In the genomic region with DNA sequence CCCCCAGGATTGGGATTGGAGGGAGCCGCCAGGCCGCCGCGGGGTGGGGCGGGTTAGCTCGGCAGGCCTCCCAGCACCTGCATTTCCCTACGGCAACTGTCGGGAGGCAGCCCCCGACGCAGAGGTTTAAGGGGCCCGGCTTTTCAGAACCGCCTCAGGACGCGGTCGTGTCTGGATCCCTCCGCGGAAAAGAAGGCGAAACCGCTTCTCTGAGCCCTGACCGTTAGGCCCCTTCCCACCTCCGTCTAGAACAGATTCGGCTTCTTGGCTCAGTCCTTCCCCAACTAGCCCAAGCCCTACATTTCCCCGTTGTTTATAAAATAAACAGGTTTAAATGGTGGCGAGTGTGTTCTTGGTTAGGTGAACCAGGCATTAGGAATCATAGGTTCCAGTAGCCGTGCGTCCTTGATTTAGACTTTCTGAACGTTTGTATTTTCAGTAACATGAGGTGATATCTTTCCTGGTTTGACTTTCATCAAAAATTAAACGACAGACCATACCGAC, we compare ENCODE assay signal across 1 cellular context.
TF ChIP-seq lines count a peak whose summit lies in the region.

No MANE protein-coding gene starts in this region.

TF ChIP-seq in SK-N-SH treated with all-trans-retinoic acid at 6 μM for 48 hours, 23 proteins besides CTCF, POLR2A, EP300 and RAD21 (continued from another document):
- TF ChIP-seq, protein P1, sequence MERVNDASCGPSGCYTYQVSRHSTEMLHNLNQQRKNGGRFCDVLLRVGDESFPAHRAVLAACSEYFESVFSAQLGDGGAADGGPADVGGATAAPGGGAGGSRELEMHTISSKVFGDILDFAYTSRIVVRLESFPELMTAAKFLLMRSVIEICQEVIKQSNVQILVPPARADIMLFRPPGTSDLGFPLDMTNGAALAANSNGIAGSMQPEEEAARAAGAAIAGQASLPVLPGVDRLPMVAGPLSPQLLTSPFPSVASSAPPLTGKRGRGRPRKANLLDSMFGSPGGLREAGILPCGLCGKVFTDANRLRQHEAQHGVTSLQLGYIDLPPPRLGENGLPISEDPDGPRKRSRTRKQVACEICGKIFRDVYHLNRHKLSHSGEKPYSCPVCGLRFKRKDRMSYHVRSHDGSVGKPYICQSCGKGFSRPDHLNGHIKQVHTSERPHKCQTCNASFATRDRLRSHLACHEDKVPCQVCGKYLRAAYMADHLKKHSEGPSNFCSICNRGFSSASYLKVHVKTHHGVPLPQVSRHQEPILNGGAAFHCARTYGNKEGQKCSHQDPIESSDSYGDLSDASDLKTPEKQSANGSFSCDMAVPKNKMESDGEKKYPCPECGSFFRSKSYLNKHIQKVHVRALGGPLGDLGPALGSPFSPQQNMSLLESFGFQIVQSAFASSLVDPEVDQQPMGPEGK (CRISPR knock-in tag; IDR thresholded peaks at IDR 0.05; ENCODE audit: borderline replicate concordance): peak; percentile 32; the same call in 1 of the 2 replicates
- TF ChIP-seq CSDC2 (CRISPR knock-in tag; IDR thresholded peaks at IDR 0.05): peak; percentile 54; the same call in 1 of the 2 replicates
